Comparison of ENCODE assay signal across 23 cellular contexts in the genomic region with DNA sequence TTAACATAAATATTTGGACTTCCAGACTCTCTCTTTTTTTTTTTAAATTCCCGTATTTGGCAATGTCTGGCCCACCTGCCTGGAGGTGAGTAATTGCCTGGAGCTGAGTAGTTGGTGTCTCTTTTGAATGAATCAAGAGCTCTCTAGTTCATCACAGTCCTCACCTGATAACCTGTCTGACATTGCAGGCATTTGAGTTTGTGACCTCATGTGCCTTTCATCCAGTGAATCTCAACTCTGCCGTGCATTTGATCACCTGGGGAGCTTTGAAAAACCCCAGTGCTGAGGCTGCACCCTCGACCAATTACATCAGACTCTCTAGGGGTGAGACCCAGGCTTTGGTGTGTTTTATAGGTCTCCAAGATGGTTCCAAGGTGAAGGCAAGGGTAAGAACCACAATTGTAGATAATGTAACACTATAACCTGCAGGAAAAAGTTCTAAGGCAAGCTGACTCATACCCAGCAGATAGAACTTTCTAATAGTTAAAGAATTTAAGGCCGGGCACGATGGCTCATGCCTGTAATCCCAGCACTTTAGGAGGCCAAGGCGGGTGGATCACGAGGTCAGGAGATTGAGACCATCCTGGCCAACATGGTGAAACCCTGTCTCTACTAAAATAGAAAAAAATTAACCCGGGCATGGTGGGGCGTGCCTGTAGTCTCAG. TPM values are rescaled to one million over a fixed set of nuclear protein-coding genes. Genes with fewer than 3 reads are reported as not detected.
DNase-seq lines count a peak whose midpoint lies in the region; ATAC-seq and TF ChIP-seq lines count a peak whose summit lies in the region.
"Had no signal": no experiment of that assay in that cellular context is flagged by ENCODE, and none has a peak within 500 bp of the region (broad histone marks: within the 10 kb centered on the region; RNA-seq: fewer than 3 reads in every experiment).

No MANE protein-coding gene starts in this region.

- H2BK120ac ChIP-seq in mesendoderm (ENCODE audit: low read depth, low read length): no peak overlapping the region

- H3K4me1 ChIP-seq in RWPE2 (ENCODE audit: insufficient read depth, poor library complexity, severe bottlenecking): peaks cover 27% of the 10 kb centered on the region
- H3K4me1 ChIP-seq in mesendoderm (ENCODE audit: control insufficient read depth, low read depth, low read length): no peaks in the 10 kb centered on the region
- H3K4me1 ChIP-seq in thyroid gland: no peaks in the 10 kb centered on the region
- H3K4me1 ChIP-seq: adrenal gland, pancreas, upper lobe of right lung had no signal

- TF ChIP-seq CTCF in RWPE2 (IDR thresholded peaks at IDR 0.05; ENCODE audit: poor library complexity, severe bottlenecking): no peak
- no peak for TF ChIP-seq CTCF in thyroid gland (IDR thresholded peaks at IDR 0.05)

- H3K27ac ChIP-seq in RWPE2 (ENCODE audit: poor library complexity, severe bottlenecking) (peak overlapping the region; percentile 84), mesendoderm (ENCODE audit: low read depth, low read length) (no peak overlapping the region), thyroid gland (no peak overlapping the region)
- H3K27ac ChIP-seq: adrenal gland, heart left ventricle, pancreas, upper lobe of right lung had no signal

- no peak overlapping the region for H4K5ac ChIP-seq in mesendoderm (ENCODE audit: low read length)

- no peaks in the 10 kb centered on the region for H3K9me3 ChIP-seq in RWPE2 (ENCODE audit: severe bottlenecking)
- H3K9me3 ChIP-seq in thyroid gland: no peaks in the 10 kb centered on the region
- H3K9me3 ChIP-seq: adrenal gland, pancreas, upper lobe of right lung had no signal

- peak; percentile 87 for ATAC-seq in RWPE2 (ENCODE audit: low read depth)
- ATAC-seq: heart left ventricle, left lobe of liver, pancreas, Right ventricle myocardium inferior, upper lobe of right lung had no signal

- H3K18ac ChIP-seq in mesendoderm (ENCODE audit: low read length): peak overlapping the region; percentile 63

- H3K23ac ChIP-seq in mesendoderm (ENCODE audit: low read length): no peak overlapping the region

- no peaks in the 10 kb centered on the region for H3K27me3 ChIP-seq in RWPE2 (ENCODE audit: insufficient read depth, poor library complexity, severe bottlenecking)
- no peaks in the 10 kb centered on the region for H3K27me3 ChIP-seq in mesendoderm (ENCODE audit: insufficient read depth, low read length, poor library complexity)
- no peaks in the 10 kb centered on the region for H3K27me3 ChIP-seq in thyroid gland
- H3K27me3 ChIP-seq: adrenal gland, pancreas, upper lobe of right lung had no signal

- TF ChIP-seq POLR2A in thyroid gland (IDR thresholded peaks at IDR 0.05): no peak

- WGBS in mesendoderm (ENCODE audit: extremely low coverage, insufficient coverage, low lambda C conversion rate): no CpG with 5 or more reads among the region's 9 CpGs
- WGBS in thyroid gland, 2 donors: 77 to 85% methylated on average over 9 of the region's 9 CpGs

- no peak overlapping the region for H3K4me2 ChIP-seq in mesendoderm (ENCODE audit: low read length)

- H2BK5ac ChIP-seq in mesendoderm (ENCODE audit: low read length): no peak overlapping the region

- no peak overlapping the region for H2AK5ac ChIP-seq in mesendoderm (ENCODE audit: low read length)

- no peaks in the 10 kb centered on the region for H3K79me1 ChIP-seq in mesendoderm (ENCODE audit: low read length)

- no peak overlapping the region for H3K56ac ChIP-seq in mesendoderm (ENCODE audit: low read length)

- no peak overlapping the region for H3K4me3 ChIP-seq in RWPE2 (ENCODE audit: severe bottlenecking)
- no peak overlapping the region for H3K4me3 ChIP-seq in mesendoderm (ENCODE audit: low read length)
- no peak overlapping the region for H3K4me3 ChIP-seq in thyroid gland (replicated peaks in 1 of 3)
- H3K4me3 ChIP-seq: adrenal gland, heart left ventricle, pancreas, upper lobe of right lung had no signal

- no peaks in the 10 kb centered on the region for H3K36me3 ChIP-seq in RWPE2 (ENCODE audit: low read depth)
- H3K36me3 ChIP-seq in mesendoderm (ENCODE audit: control insufficient read depth, insufficient read depth, low read length): no peaks in the 10 kb centered on the region
- no peaks in the 10 kb centered on the region for H3K36me3 ChIP-seq in thyroid gland
- H3K36me3 ChIP-seq: adrenal gland, heart left ventricle, pancreas, upper lobe of right lung had no signal

- no peaks in the 10 kb centered on the region for H3K79me2 ChIP-seq in mesendoderm (ENCODE audit: control insufficient read depth, insufficient read depth, low read length)

- DNase-seq in EH (ENCODE audit: low read depth): peak; percentile 29
- peak; percentile 15 for DNase-seq in HPDE6-E6E7 (ENCODE audit: extremely low spot score)
- no peak for DNase-seq in RWPE2 (ENCODE audit: low spot score)
- peak; percentile 51 for DNase-seq in mesendoderm
- DNase-seq in NOMO-1 (lab: John Stamatoyannopoulos, UW; ENCODE audit: unreplicated experiment in 2 of 2): no peak
- no peak for DNase-seq in pons (ENCODE audit: low spot score)
- no peak for DNase-seq in thyroid gland
- DNase-seq: activated naive CD4-positive, alpha-beta T cell; activated T-cell treated with anti-CD3 and anti-CD28 coated beads, Interleukin-2, amount 50 U/mL, for 24 hours; adrenal gland; cortex of kidney; DMS 273 treated with DMSO at 0.1 percent for 48 hours; heart left ventricle; MM.1S; NCI-H146; NCI-H510A treated with DMSO at 0.1 percent for 48 hours; nephron progenitor cell; pancreas; SW 1271; upper lobe of right lung had no signal

- intact Hi-C loops in thyroid gland (cut with DNase I): no loop called here

- H3K9ac ChIP-seq in mesendoderm (ENCODE audit: low read length): no peak overlapping the region

- H2BK15ac ChIP-seq in mesendoderm (replicated peaks; ENCODE audit: low read depth): no peak overlapping the region

- no peak overlapping the region for H4K8ac ChIP-seq in mesendoderm (ENCODE audit: low read depth, low read length)

- H3K4ac ChIP-seq in mesendoderm (ENCODE audit: low read depth, low read length): no peak overlapping the region

RNA-seq across cellular contexts. Expression of a gene that starts 24.5 kb away (rescaled TPM):
- 3.0 TPM for polyA plus RNA-seq in mesendoderm (2013, experiment 1 of 2)
- polyA plus RNA-seq in mesendoderm (2013, experiment 2 of 2): 3.5 TPM
- 1 to 10 TPM in 3 of 4 donors, under 1 TPM in 1; 0.88 to 7.0 (median 3.7) TPM for total RNA-seq in thyroid gland
- polyA plus RNA-seq: CD14-positive monocyte had no signal

Comparison
In these comparisons a context has a peak if more than half of its experiments do, and no peak if none do; other contexts are left out.
1. DNase-seq: peak in EH (single experiment), HPDE6-E6E7 (single experiment) and mesendoderm (single experiment); none in RWPE2 (single experiment), NOMO-1 (0 of 2), pons (single experiment) and thyroid gland (0 of 2).